In genomic region chr17:65918921-65919546, GRCh38 we compare ENCODE assay signal across 17 cellular contexts.
A peak's percentile ranks its signal among the peaks of the same experiment; 100 is the strongest.
DNase-seq lines count a peak whose midpoint lies in the region; ATAC-seq, FAIRE-seq and TF ChIP-seq lines count a peak whose summit lies in the region.
"Had no signal": no experiment of that assay in that cellular context is flagged by ENCODE, and none has a peak within 500 bp of the region (broad histone marks: within the 10 kb centered on the region; RNA-seq: fewer than 3 reads in every experiment).

No MANE protein-coding gene starts in this region.

- peak; percentile 31 for TF ChIP-seq CTCF in D721Med (IDR thresholded peaks at IDR 0.05; ENCODE audit: insufficient read depth, missing control alignments)
- peak; percentile 24 for TF ChIP-seq CTCF in fibroblast of mammary gland (conservative IDR thresholded peaks at IDR 0.05; ENCODE audit: control insufficient read depth, insufficient read depth, low read depth, low read length)
- TF ChIP-seq CTCF in progenitor cell of endocrine pancreas (IDR thresholded peaks at IDR 0.05; ENCODE audit: unreplicated experiment): peak; percentile 21
- TF ChIP-seq CTCF in glutamatergic neuron (IDR thresholded peaks at IDR 0.05; ENCODE audit: partially characterized antibody, unreplicated experiment): no peak

- no peak for ATAC-seq in HG03565 (IDR thresholded peaks at IDR 0.05; ENCODE audit: unreplicated experiment)
- ATAC-seq: stimulated activated memory B cell treated with anti-CD40 and anti-IgM and Interleukin-4, amounts not matched to agents 10 μg/mL and 1 μg/mL and 100 μg/mL, for 72 hours had no signal

- H3K9me3 Mint-ChIP-seq in progenitor cell of endocrine pancreas (ENCODE audit: low read depth): no peaks in the 10 kb centered on the region
- no peaks in the 10 kb centered on the region for H3K9me3 Mint-ChIP-seq in glutamatergic neuron (ENCODE audit: unreplicated experiment)

- no peak overlapping the region for H3K4me3 ChIP-seq in fibroblast of mammary gland (ENCODE audit: control insufficient read depth, low read depth, low read length)
- H3K4me3 ChIP-seq: BLaER1 treated with 17β-estradiol and CSF1 and Interleukin-3, amounts not matched to agents 10 nM and 100 nM; lung; ovary had no signal

- H3K36me3 Mint-ChIP-seq in progenitor cell of endocrine pancreas (ENCODE audit: insufficient read depth) (peaks cover 1% of the 10 kb centered on the region), glutamatergic neuron (ENCODE audit: unreplicated experiment) (no peaks in the 10 kb centered on the region)

- H3K27me3 Mint-ChIP-seq in progenitor cell of endocrine pancreas (no peaks in the 10 kb centered on the region), glutamatergic neuron (ENCODE audit: unreplicated experiment) (no peaks in the 10 kb centered on the region)
- H3K27me3 Mint-ChIP-seq: activated naive CD4-positive, alpha-beta T cell treated with anti-CD3 and anti-CD28 coated beads, Interleukin-2, amount 10 ng/mL, durations not matched to agents 7 days and 5 days; dendritic cell treated with granulocyte-macrophage colony-stimulating factor and Interleukin-4, amounts not matched to agents 40 ng/mL and 50 ng/mL, for 4 days; stimulated activated memory B cell treated with anti-CD40 and anti-IgM and Interleukin-4, amounts not matched to agents 10 μg/mL and 1 μg/mL and 100 μg/mL, for 72 hours had no signal

- no peak for DNase-seq in D721Med (ENCODE audit: insufficient read length, low spot score)
- peak; percentile 8 for DNase-seq in RPMI8226
- no peak for DNase-seq in fibroblast of mammary gland (ENCODE audit: low read depth)
- DNase-seq in progenitor cell of endocrine pancreas (ENCODE audit: low spot score, unreplicated experiment): no peak
- DNase-seq in glutamatergic neuron: no peak
- DNase-seq in activated CD4-positive, alpha-beta T cell treated with anti-CD3 and anti-CD28 coated beads for 48 hours: no peak
- no peak for DNase-seq in hepatic stellate cell (ENCODE audit: low spot score)
- DNase-seq: activated naive CD4-positive, alpha-beta T cell treated with anti-CD3 and anti-CD28 coated beads, Interleukin-2, amount 10 ng/mL, durations not matched to agents 7 days and 5 days; GDM1; NCI-H1105; NCI-H524 treated with DMSO at 0.1 percent for 48 hours had no signal

- no peak overlapping the region for H3K4me3 Mint-ChIP-seq in progenitor cell of endocrine pancreas (ENCODE audit: low read depth)
- H3K4me3 Mint-ChIP-seq in glutamatergic neuron (ENCODE audit: unreplicated experiment): no peak overlapping the region
- H3K4me3 Mint-ChIP-seq: activated naive CD4-positive, alpha-beta T cell treated with anti-CD3 and anti-CD28 coated beads, Interleukin-2, amount 10 ng/mL, durations not matched to agents 7 days and 5 days; dendritic cell treated with granulocyte-macrophage colony-stimulating factor and Interleukin-4, amounts not matched to agents 40 ng/mL and 50 ng/mL, for 4 days; stimulated activated memory B cell treated with anti-CD40 and anti-IgM and Interleukin-4, amounts not matched to agents 10 μg/mL and 1 μg/mL and 100 μg/mL, for 72 hours had no signal

- H3K27ac Mint-ChIP-seq in progenitor cell of endocrine pancreas (no peak overlapping the region), glutamatergic neuron (ENCODE audit: unreplicated experiment) (no peak overlapping the region)
- H3K27ac Mint-ChIP-seq: activated naive CD4-positive, alpha-beta T cell treated with anti-CD3 and anti-CD28 coated beads, Interleukin-2, amount 10 ng/mL, durations not matched to agents 7 days and 5 days; dendritic cell treated with granulocyte-macrophage colony-stimulating factor and Interleukin-4, amounts not matched to agents 40 ng/mL and 50 ng/mL, for 4 days; stimulated activated memory B cell treated with anti-CD40 and anti-IgM and Interleukin-4, amounts not matched to agents 10 μg/mL and 1 μg/mL and 100 μg/mL, for 72 hours had no signal

- H3K4me1 Mint-ChIP-seq in progenitor cell of endocrine pancreas (ENCODE audit: low read depth) (peaks cover 31% of the 10 kb centered on the region), glutamatergic neuron (ENCODE audit: low read depth, unreplicated experiment) (no peaks in the 10 kb centered on the region)

- no peak for FAIRE-seq in D721Med (lab: Jason Lieb, UNC)
